ENCODE assay signal across 9 cellular contexts in the genomic region with DNA sequence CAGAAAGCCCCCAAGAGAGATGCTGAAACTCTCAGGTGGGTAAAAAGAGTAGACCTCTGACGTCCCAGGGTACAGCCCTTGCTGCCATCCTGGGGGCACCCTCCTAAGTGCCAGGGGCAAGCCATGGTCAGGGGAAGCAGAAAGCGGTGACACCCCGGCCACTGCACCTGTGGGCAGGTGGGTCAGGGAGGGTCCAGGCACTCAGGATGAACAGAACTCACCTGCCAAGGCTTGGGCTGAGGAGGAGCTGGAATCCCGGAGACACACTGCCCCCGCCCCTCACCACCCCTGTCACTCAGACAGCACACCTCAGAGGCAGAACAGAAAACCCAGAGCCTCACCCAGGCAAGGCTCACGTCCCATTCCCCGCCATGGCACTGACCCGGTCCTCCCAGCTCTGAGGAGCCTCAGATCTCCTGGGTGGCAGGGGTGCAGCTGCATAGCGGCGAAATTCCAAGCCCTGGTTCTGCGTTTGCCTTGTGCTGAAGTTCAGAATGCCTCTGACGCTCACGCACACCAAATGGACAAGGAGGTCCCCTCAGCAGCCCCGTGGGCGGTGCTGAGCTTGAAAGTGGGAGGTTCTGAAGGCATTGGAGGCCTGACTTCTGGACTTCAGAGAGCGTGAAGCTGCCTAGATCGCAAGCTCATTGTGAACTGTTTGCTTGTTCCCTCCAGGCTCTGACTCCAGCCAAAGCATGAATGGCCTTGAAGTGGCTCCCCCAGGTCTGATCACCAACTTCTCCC. TPM values are rescaled to one million over a fixed set of nuclear protein-coding genes. Genes with fewer than 3 reads are reported as not detected.
DNase-seq lines count a peak whose midpoint lies in the region; ATAC-seq and TF ChIP-seq lines count a peak whose summit lies in the region.
"Had no signal": no experiment of that assay in that cellular context is flagged by ENCODE, and none has a peak within 500 bp of the region (broad histone marks: within the 10 kb centered on the region; RNA-seq: fewer than 3 reads in every experiment).

No MANE protein-coding gene starts in this region.

- H3K36me3 ChIP-seq in ascending aorta = peaks cover 25 to 33% of the 10 kb centered on the region in 2 donors
- H3K36me3 ChIP-seq in lung (ENCODE audit: control insufficient read depth in 2 of 2, insufficient read depth in 2 of 2, low read length in 2 of 2) = peaks cover 0 to 21% of the 10 kb centered on the region in 2 donors
- no peaks in the 10 kb centered on the region for H3K36me3 ChIP-seq in transverse colon

- POLR2A ChIA-PET in activated CD4-positive, alpha-beta T cell treated with anti-CD3 and anti-CD28 coated beads for 36 hours (lab: Charles Lee) = interaction anchor here (0.5 to 1.9 kb wide), 3 partner anchors 54 to 83 kb away, joined by 3 to 8 read pairs (median 3); no protein-coding TSS in a partner anchor

- CTCF ChIA-PET in activated CD4-positive, alpha-beta T cell treated with anti-CD3 and anti-CD28 coated beads for 36 hours (lab: Charles Lee) = interaction anchor here (0.6 to 8.5 kb wide), 27 partner anchors 10 to 534 kb away, joined by 3 to 145 read pairs (median 4); a partner anchor contains a TSS

- intact Hi-C loops in activated CD4-positive, alpha-beta T cell treated with anti-CD3 and anti-CD28 coated beads for 36 hours (cut with DNase I, micrococcal nuclease) = loop anchor here in 1 of 2 experiments (5.0 kb wide), 1 partner anchor 173 kb away; no protein-coding TSS in a partner anchor
- intact Hi-C loops in ascending aorta (cut with DNase I) = loop anchor here (1.0 to 5.0 kb wide), 2 partner anchors 25 to 83 kb away; a partner anchor contains a TSS
- intact Hi-C loops in transverse colon (cut with DNase I; ENCODE audit: low total_unique reads) = no loop called here

- H3K4me3 ChIP-seq in ascending aorta = peak overlapping the region in 1 of 2 donors; percentile 5
- no peak overlapping the region for H3K4me3 ChIP-seq in lung
- H3K4me3 ChIP-seq in transverse colon = peak overlapping the region in 1 of 4 donors; percentile 3

- H3K9me3 Mint-ChIP-seq in activated CD4-positive, alpha-beta T cell treated with anti-CD3 and anti-CD28 coated beads for 36 hours (ENCODE audit: low read depth) = no peaks in the 10 kb centered on the region
- H3K9me3 Mint-ChIP-seq in activated T-helper 17 cell treated with anti-CD3 and anti-CD28 coated beads, Interleukin-2, amount 50 U/mL, for 72 hours = no peaks in the 10 kb centered on the region
- no peaks in the 10 kb centered on the region for H3K9me3 Mint-ChIP-seq in activated naive CD8-positive, alpha-beta T cell treated with anti-CD3 and anti-CD28 coated beads for 36 hours

- H3K4me3 Mint-ChIP-seq in activated CD4-positive, alpha-beta T cell treated with anti-CD3 and anti-CD28 coated beads for 36 hours = no peak overlapping the region
- H3K4me3 Mint-ChIP-seq in activated T-helper 17 cell treated with anti-CD3 and anti-CD28 coated beads, Interleukin-2, amount 50 U/mL, for 72 hours = no peak overlapping the region
- no peak overlapping the region for H3K4me3 Mint-ChIP-seq in activated naive CD8-positive, alpha-beta T cell treated with anti-CD3 and anti-CD28 coated beads for 36 hours

- TF ChIP-seq EP300 in transverse colon (IDR thresholded peaks at IDR 0.05; ENCODE audit: low read depth) = no peak

- in situ Hi-C loops in transverse colon (cut with MboI; ENCODE audit: low pct_ligation_motif_present in 1 of 4, low pct_unique_long_range_greater_than_20kb in 1 of 4, low sequenced_read_pairs in 3 of 4) (no loop called here), ACHN (cut with HindIII; ENCODE audit: low pct_ligation_motif_present, low pct_unique_long_range_greater_than_20kb, low sequenced_read_pairs) (no loop called here)

- no peaks in the 10 kb centered on the region for H3K9me3 ChIP-seq in ascending aorta
- H3K9me3 ChIP-seq in lung (ENCODE audit: control insufficient read depth in 2 of 2, insufficient read depth in 1 of 2, low read length in 1 of 2) = no peaks in the 10 kb centered on the region
- no peaks in the 10 kb centered on the region for H3K9me3 ChIP-seq in transverse colon

- H3K36me3 Mint-ChIP-seq in activated CD4-positive, alpha-beta T cell treated with anti-CD3 and anti-CD28 coated beads for 36 hours (ENCODE audit: low read depth) = no peaks in the 10 kb centered on the region
- no peaks in the 10 kb centered on the region for H3K36me3 Mint-ChIP-seq in activated T-helper 17 cell treated with anti-CD3 and anti-CD28 coated beads, Interleukin-2, amount 50 U/mL, for 72 hours (ENCODE audit: low read depth)
- H3K36me3 Mint-ChIP-seq in activated naive CD8-positive, alpha-beta T cell treated with anti-CD3 and anti-CD28 coated beads for 36 hours = no peaks in the 10 kb centered on the region

- H3K4me1 ChIP-seq in ascending aorta (peaks cover 18 to 51% of the 10 kb centered on the region in 2 donors), lung (ENCODE audit: control insufficient read depth in 2 of 2, insufficient read depth in 2 of 2, low read length in 2 of 2) (peaks cover 12 to 43% of the 10 kb centered on the region in 2 donors), transverse colon (peaks cover 38 to 81% (median 65%) of the 10 kb centered on the region in 4 donors)

- 73 to 80% methylated on average over 17 of the region's 17 CpGs for WGBS in lung, 2 donors
- 63% methylated on average over 17 of the region's 17 CpGs; no CpG with 5 or more reads in 1 of the 2 donors for WGBS in transverse colon (ENCODE audit: low coverage in 1 of 2), 2 donors

- peak overlapping the region; percentile 40 to 58 for H3K27ac ChIP-seq in ascending aorta
- peak overlapping the region; percentile 13 to 65 for H3K27ac ChIP-seq in lung (ENCODE audit: low read depth in 1 of 2, low read length in 1 of 2)
- H3K27ac ChIP-seq in transverse colon = peak overlapping the region; percentile 81 to 91 (median 86)

- H3K4me1 Mint-ChIP-seq in activated CD4-positive, alpha-beta T cell treated with anti-CD3 and anti-CD28 coated beads for 36 hours = peaks cover 10% of the 10 kb centered on the region
- peaks cover 4% of the 10 kb centered on the region for H3K4me1 Mint-ChIP-seq in activated T-helper 17 cell treated with anti-CD3 and anti-CD28 coated beads, Interleukin-2, amount 50 U/mL, for 72 hours
- peaks cover 15% of the 10 kb centered on the region for H3K4me1 Mint-ChIP-seq in activated naive CD8-positive, alpha-beta T cell treated with anti-CD3 and anti-CD28 coated beads for 36 hours

- no peak overlapping the region for H3K27ac Mint-ChIP-seq in activated CD4-positive, alpha-beta T cell treated with anti-CD3 and anti-CD28 coated beads for 36 hours
- no peak overlapping the region for H3K27ac Mint-ChIP-seq in activated T-helper 17 cell treated with anti-CD3 and anti-CD28 coated beads, Interleukin-2, amount 50 U/mL, for 72 hours
- no peak overlapping the region for H3K27ac Mint-ChIP-seq in activated naive CD8-positive, alpha-beta T cell treated with anti-CD3 and anti-CD28 coated beads for 36 hours

- DNase-seq in activated CD4-positive, alpha-beta T cell treated with anti-CD3 and anti-CD28 coated beads for 36 hours = no peak
- DNase-seq in activated CD4-positive, alpha-beta T cell treated with anti-CD3 and anti-CD28 coated beads, Interleukin-2, amount 50 U/mL, for 4 hours = no peak
- no peak for DNase-seq in ascending aorta (ENCODE audit: low spot score in 2 of 2)
- no peak for DNase-seq in lung (ENCODE audit: low spot score)
- no peak for DNase-seq in transverse colon
- DNase-seq in activated naive CD8-positive, alpha-beta T cell treated with anti-CD3 and anti-CD28 coated beads for 36 hours = no peak
- DNase-seq in ACHN = no peak

- no peak for TF ChIP-seq POLR2A in transverse colon (IDR thresholded peaks at IDR 0.05)

- H3K27me3 ChIP-seq in ascending aorta (no peaks in the 10 kb centered on the region), lung (ENCODE audit: control insufficient read depth, insufficient read depth) (no peaks in the 10 kb centered on the region), transverse colon (no peaks in the 10 kb centered on the region)

- peak; percentile 20 for ATAC-seq in activated CD4-positive, alpha-beta T cell treated with anti-CD3 and anti-CD28 coated beads for 36 hours
- no peak for ATAC-seq in lung (ENCODE audit: insufficient read depth, low FRiP score)
- ATAC-seq in activated T-helper 17 cell treated with anti-CD3 and anti-CD28 coated beads, Interleukin-2, amount 50 U/mL, for 72 hours (replicated peaks) = no peak

- TF ChIP-seq CTCF in ascending aorta (IDR thresholded peaks at IDR 0.05) (no peak), lung (IDR thresholded peaks at IDR 0.05; ENCODE audit: control extremely low read depth, extremely low read depth) (no peak), transverse colon (IDR thresholded peaks at IDR 0.05) (peak in 3 of 5 experiments; percentile 4 to 33 (median 7))

- H3K27me3 Mint-ChIP-seq in activated CD4-positive, alpha-beta T cell treated with anti-CD3 and anti-CD28 coated beads for 36 hours = no peaks in the 10 kb centered on the region
- H3K27me3 Mint-ChIP-seq in activated T-helper 17 cell treated with anti-CD3 and anti-CD28 coated beads, Interleukin-2, amount 50 U/mL, for 72 hours = no peaks in the 10 kb centered on the region
- H3K27me3 Mint-ChIP-seq in activated naive CD8-positive, alpha-beta T cell treated with anti-CD3 and anti-CD28 coated beads for 36 hours = no peaks in the 10 kb centered on the region

RNA-seq across cellular contexts. Expression of a gene that starts 4.3 kb away (rescaled TPM):
- not detected for total RNA-seq in activated CD4-positive, alpha-beta T cell treated with anti-CD3 and anti-CD28 coated beads for 36 hours
- total RNA-seq in ascending aorta = not detected
- under 1 TPM in 1 of 2 donors, not detected in 1; 0.40 TPM for total RNA-seq in lung
- polyA plus RNA-seq in lung = 1 to 10 TPM in 1 of 2 donors, under 1 TPM in 1; 0.30 to 1.4 TPM
- under 1 TPM in 1 of 4 donors, not detected in 3; 0.14 TPM for total RNA-seq in transverse colon
- total RNA-seq in activated T-helper 17 cell treated with anti-CD3 and anti-CD28 coated beads, Interleukin-2, amount 50 U/mL, for 72 hours = not detected
- not detected for total RNA-seq in activated naive CD8-positive, alpha-beta T cell treated with anti-CD3 and anti-CD28 coated beads for 36 hours
- total RNA-seq: glomerular endothelial cell had no signal

RNA-seq across cellular contexts. Expression of a gene that starts 25.1 kb away (rescaled TPM):
- 10 to 100 TPM; 16.4 to 19.3 TPM for total RNA-seq in activated CD4-positive, alpha-beta T cell treated with anti-CD3 and anti-CD28 coated beads for 36 hours
- 169 TPM for total RNA-seq in ascending aorta
- total RNA-seq in lung = 100 to 1,000 TPM in 1 of 2 donors, 10 to 100 TPM in 1; 22.2 to 111 TPM
- 100 to 1,000 TPM in 1 of 2 donors, 10 to 100 TPM in 1; 49.6 to 138 TPM for polyA plus RNA-seq in lung
- total RNA-seq in transverse colon = 100 to 1,000 TPM in 2 of 4 donors, 10 to 100 TPM in 2; 34.5 to 198 (median 91.3) TPM
- 1 to 10 TPM; 2.4 to 4.8 TPM for total RNA-seq in activated T-helper 17 cell treated with anti-CD3 and anti-CD28 coated beads, Interleukin-2, amount 50 U/mL, for 72 hours
- total RNA-seq in activated naive CD8-positive, alpha-beta T cell treated with anti-CD3 and anti-CD28 coated beads for 36 hours = 10 to 100 TPM; 14.6 to 15.8 TPM

RNA-seq across cellular contexts. Expression of a gene that starts 51.1 kb away (rescaled TPM):
- total RNA-seq in activated CD4-positive, alpha-beta T cell treated with anti-CD3 and anti-CD28 coated beads for 36 hours = 1 to 10 TPM; 2.8 to 3.1 TPM
- 8.3 TPM for total RNA-seq in ascending aorta
- 10 to 100 TPM in 1 of 2 donors, 1 to 10 TPM in 1; 7.1 to 11.0 TPM for total RNA-seq in lung
- 1 to 10 TPM; 5.0 to 9.9 TPM for polyA plus RNA-seq in lung
- total RNA-seq in transverse colon = 10 to 100 TPM in 1 of 4 donors, 1 to 10 TPM in 3; 6.8 to 13.7 (median 8.3) TPM
- total RNA-seq in activated T-helper 17 cell treated with anti-CD3 and anti-CD28 coated beads, Interleukin-2, amount 50 U/mL, for 72 hours = 1 to 10 TPM; 2.5 to 2.9 TPM
- total RNA-seq in activated naive CD8-positive, alpha-beta T cell treated with anti-CD3 and anti-CD28 coated beads for 36 hours = 1 to 10 TPM; 3.9 to 4.4 TPM

Comparison
In these comparisons a context has a peak if more than half of its experiments do, and no peak if none do; other contexts are left out.
1. CTCF ChIP-seq: peak in transverse colon (3 of 5); none in ascending aorta (0 of 3) and lung (single experiment).
2. Peak in every context shown above with its lines, with median percentiles within 50 percentile points of each other: H3K27ac ChIP-seq.